In the genomic region with DNA sequence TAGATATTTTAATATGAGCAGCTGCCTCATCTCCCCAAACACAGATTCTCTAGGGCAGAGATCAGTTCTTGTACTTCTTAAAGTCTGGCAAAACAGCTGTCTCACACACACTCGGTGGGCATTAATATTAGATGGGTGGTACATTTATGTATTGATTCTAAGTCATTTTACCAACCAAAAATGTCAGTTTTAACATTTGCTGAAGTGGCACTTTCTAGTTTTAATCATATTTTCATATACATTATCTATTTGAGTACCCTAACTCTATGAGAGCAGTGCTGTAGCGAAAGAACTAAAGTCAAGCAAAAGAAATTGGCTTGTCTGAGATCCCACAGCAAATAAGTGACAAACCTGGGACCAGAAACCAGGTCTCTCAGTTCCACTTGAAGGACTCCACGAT, we compare ENCODE assay signal across 6 cellular contexts.
"Had no signal": no experiment of that assay in that cellular context is flagged by ENCODE, and none has a peak within 500 bp of the region (broad histone marks: within the 10 kb centered on the region; RNA-seq: fewer than 3 reads in every experiment).

No MANE protein-coding gene starts in this region.

- ATAC-seq: HepG2 had no signal

- H3K9ac ChIP-seq: KMS-11 had no signal

- DNase-seq: KBM-7, KG1 had no signal

- H3K4me2 ChIP-seq: KMS-11 had no signal

- FAIRE-seq: HepG2, HTR-8/SVneo had no signal

- H3K27ac ChIP-seq: HL-60, KMS-11 had no signal
